ENCODE assay signal across 1 cellular context in the genomic region with DNA sequence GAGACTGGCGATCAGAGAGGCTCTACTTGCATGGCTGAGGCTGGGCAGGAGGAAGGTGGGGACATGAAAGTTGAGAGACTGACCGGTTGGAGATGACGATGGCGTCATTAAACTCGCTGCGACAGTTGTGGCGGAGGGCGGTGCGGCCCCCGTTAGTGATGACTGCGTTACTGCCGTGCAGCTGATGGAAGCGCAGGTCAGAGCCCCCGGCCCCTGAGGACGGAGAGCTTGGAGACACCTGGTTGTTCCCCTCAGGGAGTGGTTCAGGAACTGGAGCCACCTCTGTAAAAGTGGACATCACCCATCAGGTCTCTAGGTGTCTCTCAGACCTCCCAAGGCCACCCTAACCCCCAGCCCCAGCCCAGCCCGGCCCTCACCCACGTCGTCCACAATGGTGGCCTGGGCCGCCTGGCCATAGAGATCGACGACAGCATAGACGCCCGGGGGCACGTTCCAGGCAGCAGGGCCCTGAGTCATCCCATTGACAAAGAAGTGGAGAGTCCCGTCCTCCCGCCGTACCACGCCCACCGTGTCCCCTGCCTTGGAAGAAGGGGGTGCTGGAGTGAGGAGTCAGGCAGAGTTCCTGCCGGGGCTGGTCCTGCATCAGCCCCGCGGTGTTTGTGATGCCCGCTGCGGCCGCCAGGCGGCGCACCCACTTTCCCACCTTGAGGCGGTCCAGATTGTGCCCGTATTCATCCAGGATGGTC.
TF ChIP-seq lines count a peak whose summit lies in the region.

No MANE protein-coding gene starts in this region.

TF ChIP-seq in HepG2, 621 proteins besides CTCF, POLR2A, EP300 and RAD21 (continues in another document):
- TF ChIP-seq, protein P1, sequence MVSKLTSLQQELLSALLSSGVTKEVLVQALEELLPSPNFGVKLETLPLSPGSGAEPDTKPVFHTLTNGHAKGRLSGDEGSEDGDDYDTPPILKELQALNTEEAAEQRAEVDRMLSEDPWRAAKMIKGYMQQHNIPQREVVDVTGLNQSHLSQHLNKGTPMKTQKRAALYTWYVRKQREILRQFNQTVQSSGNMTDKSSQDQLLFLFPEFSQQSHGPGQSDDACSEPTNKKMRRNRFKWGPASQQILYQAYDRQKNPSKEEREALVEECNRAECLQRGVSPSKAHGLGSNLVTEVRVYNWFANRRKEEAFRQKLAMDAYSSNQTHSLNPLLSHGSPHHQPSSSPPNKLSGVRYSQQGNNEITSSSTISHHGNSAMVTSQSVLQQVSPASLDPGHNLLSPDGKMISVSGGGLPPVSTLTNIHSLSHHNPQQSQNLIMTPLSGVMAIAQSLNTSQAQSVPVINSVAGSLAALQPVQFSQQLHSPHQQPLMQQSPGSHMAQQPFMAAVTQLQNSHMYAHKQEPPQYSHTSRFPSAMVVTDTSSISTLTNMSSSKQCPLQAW (CRISPR knock-in tag; IDR thresholded peaks at IDR 0.05) = no peak
- TF ChIP-seq KMT2A (CRISPR knock-in tag; IDR thresholded peaks at IDR 0.05) (no peak), U2AF1 (optimal IDR thresholded peaks at IDR 0.05; ENCODE audit: low read depth, low read length) (no peak), FLYWCH1 (CRISPR knock-in tag; IDR thresholded peaks at IDR 0.05) (no peak), XBP1 (CRISPR knock-in tag; IDR thresholded peaks at IDR 0.05) (no peak), ZNF598 (CRISPR knock-in tag; IDR thresholded peaks at IDR 0.05; ENCODE audit: borderline replicate concordance) (0 out of 2 replicates have a peak, but pooled peaks have one; percentile 49), ZNF709 (CRISPR knock-in tag; IDR thresholded peaks at IDR 0.05) (no peak), SIN3A (IDR thresholded peaks at IDR 0.05; ENCODE audit: borderline replicate concordance, low read depth, low read length) (no peak), KLF13 (CRISPR knock-in tag; IDR thresholded peaks at IDR 0.05) (no peak), ZNF569 (CRISPR knock-in tag; IDR thresholded peaks at IDR 0.05; ENCODE audit: borderline replicate concordance) (no peak), ZBTB38 (CRISPR knock-in tag; IDR thresholded peaks at IDR 0.05) (peak; percentile 89), ZZZ3 (CRISPR knock-in tag; IDR thresholded peaks at IDR 0.05; ENCODE audit: borderline replicate concordance) (no peak), HDAC1 (CRISPR knock-in tag; IDR thresholded peaks at IDR 0.05) (no peak), ZNF44 (CRISPR knock-in tag; IDR thresholded peaks at IDR 0.05) (no peak), TGIF2 (CRISPR knock-in tag; IDR thresholded peaks at IDR 0.05) (no peak), ZNF326 (CRISPR knock-in tag; IDR thresholded peaks at IDR 0.05; ENCODE audit: borderline replicate concordance) (no peak), CHD2 (IDR thresholded peaks at IDR 0.05; ENCODE audit: low read depth, low read length) (no peak), ZNF101 (CRISPR knock-in tag; IDR thresholded peaks at IDR 0.05; ENCODE audit: borderline replicate concordance, low read depth) (no peak), ZNF790 (CRISPR knock-in tag; IDR thresholded peaks at IDR 0.05; ENCODE audit: borderline replicate concordance) (no peak), PCBP1 (IDR thresholded peaks at IDR 0.05; ENCODE audit: borderline replicate concordance, low read depth, low read length) (0 out of 2 replicates have a peak, but pooled peaks have one; percentile 47), SMC3 (IDR thresholded peaks at IDR 0.05; ENCODE audit: low read length) (peak; percentile 60; the same call in 1 of the 2 replicates), ZFY (CRISPR knock-in tag; IDR thresholded peaks at IDR 0.05) (no peak), TMF1 (CRISPR knock-in tag; IDR thresholded peaks at IDR 0.05; ENCODE audit: low read depth) (0 out of 2 replicates have a peak, but pooled peaks have one; percentile 38), KAT7 (CRISPR knock-in tag; IDR thresholded peaks at IDR 0.05; ENCODE audit: borderline replicate concordance) (no peak), AGO2 (optimal IDR thresholded peaks at IDR 0.05; ENCODE audit: low read depth, low read length) (peak; percentile 49), ETV5 (CRISPR knock-in tag; IDR thresholded peaks at IDR 0.05; ENCODE audit: borderline replicate concordance) (no peak), MLLT10 (CRISPR knock-in tag; IDR thresholded peaks at IDR 0.05) (no peak), NR3C1 (CRISPR knock-in tag; IDR thresholded peaks at IDR 0.05) (no peak), PHF20 (CRISPR knock-in tag; IDR thresholded peaks at IDR 0.05) (no peak), REPIN1 (CRISPR knock-in tag; IDR thresholded peaks at IDR 0.05; ENCODE audit: borderline replicate concordance, low read depth) (no peak), TARDBP (CRISPR knock-in tag; IDR thresholded peaks at IDR 0.05) (0 out of 2 replicates have a peak, but pooled peaks have one; percentile 20)
- TF ChIP-seq, protein P2, sequence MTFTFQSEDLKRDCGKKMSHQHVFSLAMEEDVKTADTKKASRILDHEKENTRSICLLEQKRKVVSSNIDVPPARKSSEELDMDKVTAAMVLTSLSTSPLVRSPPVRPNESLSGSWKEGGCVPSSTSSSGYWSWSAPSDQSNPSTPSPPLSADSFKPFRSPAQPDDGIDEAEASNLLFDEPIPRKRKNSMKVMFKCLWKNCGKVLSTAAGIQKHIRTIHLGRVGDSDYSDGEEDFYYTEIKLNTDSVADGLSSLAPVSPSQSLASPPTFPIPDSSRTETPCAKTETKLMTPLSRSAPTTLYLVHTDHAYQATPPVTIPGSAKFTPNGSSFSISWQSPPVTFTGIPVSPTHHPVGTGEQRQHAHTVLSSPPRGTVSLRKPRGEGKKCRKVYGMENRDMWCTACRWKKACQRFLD (CRISPR knock-in tag; IDR thresholded peaks at IDR 0.05; ENCODE audit: borderline replicate concordance) = no peak
- TF ChIP-seq, protein P3, sequence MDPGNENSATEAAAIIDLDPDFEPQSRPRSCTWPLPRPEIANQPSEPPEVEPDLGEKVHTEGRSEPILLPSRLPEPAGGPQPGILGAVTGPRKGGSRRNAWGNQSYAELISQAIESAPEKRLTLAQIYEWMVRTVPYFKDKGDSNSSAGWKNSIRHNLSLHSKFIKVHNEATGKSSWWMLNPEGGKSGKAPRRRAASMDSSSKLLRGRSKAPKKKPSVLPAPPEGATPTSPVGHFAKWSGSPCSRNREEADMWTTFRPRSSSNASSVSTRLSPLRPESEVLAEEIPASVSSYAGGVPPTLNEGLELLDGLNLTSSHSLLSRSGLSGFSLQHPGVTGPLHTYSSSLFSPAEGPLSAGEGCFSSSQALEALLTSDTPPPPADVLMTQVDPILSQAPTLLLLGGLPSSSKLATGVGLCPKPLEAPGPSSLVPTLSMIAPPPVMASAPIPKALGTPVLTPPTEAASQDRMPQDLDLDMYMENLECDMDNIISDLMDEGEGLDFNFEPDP (CRISPR knock-in tag; conservative IDR thresholded peaks at IDR 0.05) = no peak
- TF ChIP-seq, protein P4, sequence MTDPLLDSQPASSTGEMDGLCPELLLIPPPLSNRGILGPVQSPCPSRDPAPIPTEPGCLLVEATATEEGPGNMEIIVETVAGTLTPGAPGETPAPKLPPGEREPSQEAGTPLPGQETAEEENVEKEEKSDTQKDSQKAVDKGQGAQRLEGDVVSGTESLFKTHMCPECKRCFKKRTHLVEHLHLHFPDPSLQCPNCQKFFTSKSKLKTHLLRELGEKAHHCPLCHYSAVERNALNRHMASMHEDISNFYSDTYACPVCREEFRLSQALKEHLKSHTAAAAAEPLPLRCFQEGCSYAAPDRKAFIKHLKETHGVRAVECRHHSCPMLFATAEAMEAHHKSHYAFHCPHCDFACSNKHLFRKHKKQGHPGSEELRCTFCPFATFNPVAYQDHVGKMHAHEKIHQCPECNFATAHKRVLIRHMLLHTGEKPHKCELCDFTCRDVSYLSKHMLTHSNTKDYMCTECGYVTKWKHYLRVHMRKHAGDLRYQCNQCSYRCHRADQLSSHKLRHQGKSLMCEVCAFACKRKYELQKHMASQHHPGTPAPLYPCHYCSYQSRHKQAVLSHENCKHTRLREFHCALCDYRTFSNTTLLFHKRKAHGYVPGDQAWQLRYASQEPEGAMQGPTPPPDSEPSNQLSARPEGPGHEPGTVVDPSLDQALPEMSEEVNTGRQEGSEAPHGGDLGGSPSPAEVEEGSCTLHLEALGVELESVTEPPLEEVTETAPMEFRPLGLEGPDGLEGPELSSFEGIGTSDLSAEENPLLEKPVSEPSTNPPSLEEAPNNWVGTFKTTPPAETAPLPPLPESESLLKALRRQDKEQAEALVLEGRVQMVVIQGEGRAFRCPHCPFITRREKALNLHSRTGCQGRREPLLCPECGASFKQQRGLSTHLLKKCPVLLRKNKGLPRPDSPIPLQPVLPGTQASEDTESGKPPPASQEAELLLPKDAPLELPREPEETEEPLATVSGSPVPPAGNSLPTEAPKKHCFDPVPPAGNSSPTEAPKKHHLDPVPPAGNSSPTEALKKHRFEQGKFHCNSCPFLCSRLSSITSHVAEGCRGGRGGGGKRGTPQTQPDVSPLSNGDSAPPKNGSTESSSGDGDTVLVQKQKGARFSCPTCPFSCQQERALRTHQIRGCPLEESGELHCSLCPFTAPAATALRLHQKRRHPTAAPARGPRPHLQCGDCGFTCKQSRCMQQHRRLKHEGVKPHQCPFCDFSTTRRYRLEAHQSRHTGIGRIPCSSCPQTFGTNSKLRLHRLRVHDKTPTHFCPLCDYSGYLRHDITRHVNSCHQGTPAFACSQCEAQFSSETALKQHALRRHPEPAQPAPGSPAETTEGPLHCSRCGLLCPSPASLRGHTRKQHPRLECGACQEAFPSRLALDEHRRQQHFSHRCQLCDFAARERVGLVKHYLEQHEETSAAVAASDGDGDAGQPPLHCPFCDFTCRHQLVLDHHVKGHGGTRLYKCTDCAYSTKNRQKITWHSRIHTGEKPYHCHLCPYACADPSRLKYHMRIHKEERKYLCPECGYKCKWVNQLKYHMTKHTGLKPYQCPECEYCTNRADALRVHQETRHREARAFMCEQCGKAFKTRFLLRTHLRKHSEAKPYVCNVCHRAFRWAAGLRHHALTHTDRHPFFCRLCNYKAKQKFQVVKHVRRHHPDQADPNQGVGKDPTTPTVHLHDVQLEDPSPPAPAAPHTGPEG (CRISPR knock-in tag; IDR thresholded peaks at IDR 0.05) = no peak
- TF ChIP-seq, protein P5, sequence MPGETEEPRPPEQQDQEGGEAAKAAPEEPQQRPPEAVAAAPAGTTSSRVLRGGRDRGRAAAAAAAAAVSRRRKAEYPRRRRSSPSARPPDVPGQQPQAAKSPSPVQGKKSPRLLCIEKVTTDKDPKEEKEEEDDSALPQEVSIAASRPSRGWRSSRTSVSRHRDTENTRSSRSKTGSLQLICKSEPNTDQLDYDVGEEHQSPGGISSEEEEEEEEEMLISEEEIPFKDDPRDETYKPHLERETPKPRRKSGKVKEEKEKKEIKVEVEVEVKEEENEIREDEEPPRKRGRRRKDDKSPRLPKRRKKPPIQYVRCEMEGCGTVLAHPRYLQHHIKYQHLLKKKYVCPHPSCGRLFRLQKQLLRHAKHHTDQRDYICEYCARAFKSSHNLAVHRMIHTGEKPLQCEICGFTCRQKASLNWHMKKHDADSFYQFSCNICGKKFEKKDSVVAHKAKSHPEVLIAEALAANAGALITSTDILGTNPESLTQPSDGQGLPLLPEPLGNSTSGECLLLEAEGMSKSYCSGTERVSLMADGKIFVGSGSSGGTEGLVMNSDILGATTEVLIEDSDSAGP (CRISPR knock-in tag; IDR thresholded peaks at IDR 0.05; ENCODE audit: borderline replicate concordance) = peak; percentile 26; the same call in 1 of the 2 replicates
- TF ChIP-seq, protein P6, sequence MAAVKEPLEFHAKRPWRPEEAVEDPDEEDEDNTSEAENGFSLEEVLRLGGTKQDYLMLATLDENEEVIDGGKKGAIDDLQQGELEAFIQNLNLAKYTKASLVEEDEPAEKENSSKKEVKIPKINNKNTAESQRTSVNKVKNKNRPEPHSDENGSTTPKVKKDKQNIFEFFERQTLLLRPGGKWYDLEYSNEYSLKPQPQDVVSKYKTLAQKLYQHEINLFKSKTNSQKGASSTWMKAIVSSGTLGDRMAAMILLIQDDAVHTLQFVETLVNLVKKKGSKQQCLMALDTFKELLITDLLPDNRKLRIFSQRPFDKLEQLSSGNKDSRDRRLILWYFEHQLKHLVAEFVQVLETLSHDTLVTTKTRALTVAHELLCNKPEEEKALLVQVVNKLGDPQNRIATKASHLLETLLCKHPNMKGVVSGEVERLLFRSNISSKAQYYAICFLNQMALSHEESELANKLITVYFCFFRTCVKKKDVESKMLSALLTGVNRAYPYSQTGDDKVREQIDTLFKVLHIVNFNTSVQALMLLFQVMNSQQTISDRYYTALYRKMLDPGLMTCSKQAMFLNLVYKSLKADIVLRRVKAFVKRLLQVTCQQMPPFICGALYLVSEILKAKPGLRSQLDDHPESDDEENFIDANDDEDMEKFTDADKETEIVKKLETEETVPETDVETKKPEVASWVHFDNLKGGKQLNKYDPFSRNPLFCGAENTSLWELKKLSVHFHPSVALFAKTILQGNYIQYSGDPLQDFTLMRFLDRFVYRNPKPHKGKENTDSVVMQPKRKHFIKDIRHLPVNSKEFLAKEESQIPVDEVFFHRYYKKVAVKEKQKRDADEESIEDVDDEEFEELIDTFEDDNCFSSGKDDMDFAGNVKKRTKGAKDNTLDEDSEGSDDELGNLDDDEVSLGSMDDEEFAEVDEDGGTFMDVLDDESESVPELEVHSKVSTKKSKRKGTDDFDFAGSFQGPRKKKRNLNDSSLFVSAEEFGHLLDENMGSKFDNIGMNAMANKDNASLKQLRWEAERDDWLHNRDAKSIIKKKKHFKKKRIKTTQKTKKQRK (IDR thresholded peaks at IDR 0.05; ENCODE audit: low read length) = no peak
- TF ChIP-seq, protein P7, sequence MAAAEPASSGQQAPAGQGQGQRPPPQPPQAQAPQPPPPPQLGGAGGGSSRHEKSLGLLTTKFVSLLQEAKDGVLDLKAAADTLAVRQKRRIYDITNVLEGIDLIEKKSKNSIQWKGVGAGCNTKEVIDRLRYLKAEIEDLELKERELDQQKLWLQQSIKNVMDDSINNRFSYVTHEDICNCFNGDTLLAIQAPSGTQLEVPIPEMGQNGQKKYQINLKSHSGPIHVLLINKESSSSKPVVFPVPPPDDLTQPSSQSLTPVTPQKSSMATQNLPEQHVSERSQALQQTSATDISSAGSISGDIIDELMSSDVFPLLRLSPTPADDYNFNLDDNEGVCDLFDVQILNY (CRISPR knock-in tag; conservative IDR thresholded peaks at IDR 0.05) = no peak
- TF ChIP-seq, protein P8, sequence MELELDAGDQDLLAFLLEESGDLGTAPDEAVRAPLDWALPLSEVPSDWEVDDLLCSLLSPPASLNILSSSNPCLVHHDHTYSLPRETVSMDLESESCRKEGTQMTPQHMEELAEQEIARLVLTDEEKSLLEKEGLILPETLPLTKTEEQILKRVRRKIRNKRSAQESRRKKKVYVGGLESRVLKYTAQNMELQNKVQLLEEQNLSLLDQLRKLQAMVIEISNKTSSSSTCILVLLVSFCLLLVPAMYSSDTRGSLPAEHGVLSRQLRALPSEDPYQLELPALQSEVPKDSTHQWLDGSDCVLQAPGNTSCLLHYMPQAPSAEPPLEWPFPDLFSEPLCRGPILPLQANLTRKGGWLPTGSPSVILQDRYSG (CRISPR knock-in tag; IDR thresholded peaks at IDR 0.05) = no peak
- TF ChIP-seq, protein P9, sequence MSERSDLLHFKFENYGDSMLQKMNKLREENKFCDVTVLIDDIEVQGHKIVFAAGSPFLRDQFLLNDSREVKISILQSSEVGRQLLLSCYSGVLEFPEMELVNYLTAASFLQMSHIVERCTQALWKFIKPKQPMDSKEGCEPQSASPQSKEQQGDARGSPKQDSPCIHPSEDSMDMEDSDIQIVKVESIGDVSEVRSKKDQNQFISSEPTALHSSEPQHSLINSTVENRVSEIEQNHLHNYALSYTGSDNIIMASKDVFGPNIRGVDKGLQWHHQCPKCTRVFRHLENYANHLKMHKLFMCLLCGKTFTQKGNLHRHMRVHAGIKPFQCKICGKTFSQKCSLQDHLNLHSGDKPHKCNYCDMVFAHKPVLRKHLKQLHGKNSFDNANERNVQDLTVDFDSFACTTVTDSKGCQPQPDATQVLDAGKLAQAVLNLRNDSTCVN (CRISPR knock-in tag; IDR thresholded peaks at IDR 0.05; ENCODE audit: borderline replicate concordance) = no peak
